Comparison of ENCODE assay signal across 23 cellular contexts in genomic region chr12:130463259-130463658, GRCh38.
"Had no signal": no experiment of that assay in that cellular context is flagged by ENCODE, and none has a peak within 500 bp of the region (broad histone marks: within the 10 kb centered on the region; RNA-seq: fewer than 3 reads in every experiment).

No MANE protein-coding gene starts in this region.

- DNase-seq: activated B cell treated with CpG ODN at 0.5 μM for 24 hours; activated CD4-positive, alpha-beta T cell treated with anti-CD3 and anti-CD28 coated beads for 36 hours; activated CD4-positive, alpha-beta T cell treated with anti-CD3 and anti-CD28 coated beads, Interleukin-2, amount 50 U/mL, for 4 hours; activated CD8-positive, alpha-beta memory T cell treated with anti-CD3 and anti-CD28 coated beads, Interleukin-2, amount 50 U/mL, for 48 hours; activated naive CD4-positive, alpha-beta T cell treated with Interleukin-2 at 50 U/mL for 16 hours; activated naive CD8-positive, alpha-beta T cell treated with anti-CD3 and anti-CD28 coated beads for 36 hours; activated T-cell treated with anti-CD3 and anti-CD28 coated beads, Interleukin-2, amount 50 U/mL, for 4 hours; central memory CD4-positive, alpha-beta T cell; colonic mucosa; hippocampal formation; kidney glomerular epithelial cell; left ventricle myocardium inferior; naive thymus-derived CD4-positive, alpha-beta T cell; occipital lobe; small intestine; stimulated activated CD4-positive, alpha-beta T cell treated with anti-CD3 and anti-CD28 coated beads, Interleukin-2, amount 100 ng/mL, for 24 hours; stomach; trophoblast cell had no signal

- H3K9me3 ChIP-seq: colonic mucosa had no signal

- H3K36me3 ChIP-seq: colonic mucosa, esophagus muscularis mucosa, left ventricle myocardium inferior, stomach, vagina had no signal

- H3K9me3 Mint-ChIP-seq: activated B cell treated with CpG ODN at 0.5 μM for 24 hours had no signal

- H3K36me3 Mint-ChIP-seq: activated naive CD8-positive, alpha-beta T cell treated with anti-CD3 and anti-CD28 coated beads for 36 hours; stimulated activated memory B cell treated with anti-CD40 and anti-IgM and Interleukin-4, amounts not matched to agents 10 μg/mL and 1 μg/mL and 100 μg/mL, for 72 hours had no signal

- H3K27me3 Mint-ChIP-seq: activated B cell treated with CpG ODN at 0.5 μM for 24 hours; activated CD4-positive, alpha-beta T cell treated with anti-CD3 and anti-CD28 coated beads for 36 hours; activated naive CD8-positive, alpha-beta T cell treated with anti-CD3 and anti-CD28 coated beads for 36 hours; naive thymus-derived CD4-positive, alpha-beta T cell; stimulated activated memory B cell treated with anti-CD40 and anti-IgM and Interleukin-4, amounts not matched to agents 10 μg/mL and 1 μg/mL and 100 μg/mL, for 72 hours had no signal

- H3K4me1 Mint-ChIP-seq: activated B cell treated with CpG ODN at 0.5 μM for 24 hours; activated CD4-positive, alpha-beta T cell treated with anti-CD3 and anti-CD28 coated beads for 36 hours; activated naive CD8-positive, alpha-beta T cell treated with anti-CD3 and anti-CD28 coated beads for 36 hours; naive thymus-derived CD4-positive, alpha-beta T cell; stimulated activated memory B cell treated with anti-CD40 and anti-IgM and Interleukin-4, amounts not matched to agents 10 μg/mL and 1 μg/mL and 100 μg/mL, for 72 hours had no signal

- H3K4me3 ChIP-seq: colonic mucosa, dorsolateral prefrontal cortex, esophagus muscularis mucosa, left ventricle myocardium inferior, stomach, vagina had no signal

- H3K27me3 ChIP-seq: colonic mucosa, vagina had no signal

- H3K27ac Mint-ChIP-seq: activated B cell treated with CpG ODN at 0.5 μM for 24 hours; activated CD4-positive, alpha-beta T cell treated with anti-CD3 and anti-CD28 coated beads for 36 hours; activated naive CD8-positive, alpha-beta T cell treated with anti-CD3 and anti-CD28 coated beads for 36 hours; naive thymus-derived CD4-positive, alpha-beta T cell; stimulated activated memory B cell treated with anti-CD40 and anti-IgM and Interleukin-4, amounts not matched to agents 10 μg/mL and 1 μg/mL and 100 μg/mL, for 72 hours had no signal

- H3K27ac ChIP-seq: colonic mucosa, dorsolateral prefrontal cortex, esophagus muscularis mucosa, left ventricle myocardium inferior, stomach, vagina had no signal

- H3K4me3 Mint-ChIP-seq: activated B cell treated with CpG ODN at 0.5 μM for 24 hours; activated CD4-positive, alpha-beta T cell treated with anti-CD3 and anti-CD28 coated beads for 36 hours; activated naive CD8-positive, alpha-beta T cell treated with anti-CD3 and anti-CD28 coated beads for 36 hours; activated T-cell treated with anti-CD3 and anti-CD28 coated beads, Interleukin-2, amount 50 U/mL, for 4 hours; naive thymus-derived CD4-positive, alpha-beta T cell; neural crest cell; stimulated activated memory B cell treated with anti-CD40 and anti-IgM and Interleukin-4, amounts not matched to agents 10 μg/mL and 1 μg/mL and 100 μg/mL, for 72 hours had no signal
